In the genomic region with DNA sequence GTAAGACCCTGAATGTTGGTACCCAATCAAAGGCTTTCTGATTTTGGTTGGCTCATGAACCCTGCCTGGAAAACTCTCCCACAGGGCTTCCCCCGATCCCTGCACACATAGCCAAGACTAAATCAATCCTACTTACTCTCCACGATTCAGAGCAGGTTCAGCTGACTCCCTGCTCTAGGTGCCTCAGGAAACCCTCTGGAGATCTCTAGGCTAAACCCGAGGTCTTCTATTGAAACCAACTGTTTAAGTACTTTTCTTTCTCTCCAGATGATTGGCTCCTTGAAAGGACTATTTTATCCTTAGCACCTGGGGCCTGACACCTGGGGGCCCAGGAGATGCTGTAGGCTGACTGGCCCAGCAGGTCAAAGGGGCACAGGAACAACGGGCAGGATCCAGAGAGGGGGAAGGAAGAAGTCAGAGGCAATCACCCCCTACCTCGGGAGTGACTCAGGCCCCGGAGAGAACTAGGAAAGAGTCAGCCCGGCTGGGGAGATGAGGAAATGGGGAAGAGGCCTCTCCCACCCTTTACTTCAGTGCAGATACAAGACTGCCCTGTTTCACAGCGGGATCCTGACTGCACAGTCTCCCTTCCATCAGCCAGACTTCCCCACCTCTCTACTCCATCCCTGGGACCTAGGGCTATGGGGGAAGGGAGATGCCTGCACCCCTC, we compare ENCODE assay signal across 1 cellular context.
TF ChIP-seq lines count a peak whose summit lies in the region.

No MANE protein-coding gene starts in this region.

TF ChIP-seq in H1, 55 proteins besides CTCF, POLR2A, EP300 and RAD21:
- TF ChIP-seq TAF7 (optimal IDR thresholded peaks at IDR 0.05; ENCODE audit: borderline replicate concordance, low read depth, low read length) (no peak), RBBP5 (IDR thresholded peaks at IDR 0.05; ENCODE audit: borderline replicate concordance, low read depth, low read length) (no peak), KDM5A (IDR thresholded peaks at IDR 0.05; ENCODE audit: low read length) (no peak), ATF2 (IDR thresholded peaks at IDR 0.05; ENCODE audit: low read length) (no peak), RFX5 (IDR thresholded peaks at IDR 0.05; ENCODE audit: borderline replicate concordance, low read depth, low read length) (no peak), TBP (IDR thresholded peaks at IDR 0.05; ENCODE audit: low read depth, low read length) (no peak), GABPA (IDR thresholded peaks at IDR 0.05; ENCODE audit: borderline replicate concordance, insufficient read depth, low read length) (no peak)
TF ChIP-seq in H1: peak in this region for 0.
